Comparison of ENCODE assay signal across 2 cellular contexts in the genomic region with DNA sequence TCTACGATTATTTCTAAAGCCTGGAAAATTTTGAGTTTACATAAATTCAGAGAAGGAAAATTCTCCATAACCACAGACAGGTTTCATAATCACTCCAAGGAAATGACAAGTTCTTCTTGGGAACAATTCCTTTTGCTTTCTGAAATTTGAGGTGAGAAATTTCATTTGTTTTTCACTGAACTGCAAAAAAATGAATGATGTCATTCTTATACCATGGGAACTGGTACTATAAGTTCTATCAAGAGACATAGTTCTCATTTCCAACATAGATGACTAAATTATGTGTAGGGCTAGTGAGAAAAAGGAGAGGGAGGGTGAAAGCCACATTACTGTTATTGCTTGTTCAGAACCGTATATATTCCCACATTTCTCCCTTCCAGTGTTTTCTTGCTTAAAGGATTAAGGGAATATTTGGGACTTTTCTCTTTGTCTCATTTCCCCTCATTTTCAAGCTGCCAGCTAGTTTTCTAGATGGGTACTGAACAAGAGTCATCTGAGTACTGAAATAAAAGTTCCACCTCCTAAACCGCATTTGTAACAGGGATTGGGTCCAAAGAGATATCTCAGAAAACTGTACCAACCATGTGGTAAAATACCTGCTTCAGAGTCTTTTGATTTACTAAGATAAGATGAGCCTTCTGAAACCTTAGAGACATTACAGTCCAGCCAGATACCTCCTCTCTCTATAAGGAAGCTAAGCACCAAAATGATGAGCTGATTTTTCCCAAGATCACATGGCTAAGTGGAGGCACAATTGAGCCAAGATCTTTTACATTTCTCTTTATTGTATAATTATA.
TF ChIP-seq lines count a peak whose summit lies in the region.

No MANE protein-coding gene starts in this region.

TF ChIP-seq in HepG2, 621 proteins besides CTCF, POLR2A, EP300 and RAD21 (continued from another document):
- TF ChIP-seq, protein P1, sequence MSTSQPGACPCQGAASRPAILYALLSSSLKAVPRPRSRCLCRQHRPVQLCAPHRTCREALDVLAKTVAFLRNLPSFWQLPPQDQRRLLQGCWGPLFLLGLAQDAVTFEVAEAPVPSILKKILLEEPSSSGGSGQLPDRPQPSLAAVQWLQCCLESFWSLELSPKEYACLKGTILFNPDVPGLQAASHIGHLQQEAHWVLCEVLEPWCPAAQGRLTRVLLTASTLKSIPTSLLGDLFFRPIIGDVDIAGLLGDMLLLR (CRISPR knock-in tag; IDR thresholded peaks at IDR 0.05) = no peak

TF ChIP-seq in WTC11, 78 proteins besides CTCF, POLR2A, EP300 and RAD21:
- TF ChIP-seq, protein P2, sequence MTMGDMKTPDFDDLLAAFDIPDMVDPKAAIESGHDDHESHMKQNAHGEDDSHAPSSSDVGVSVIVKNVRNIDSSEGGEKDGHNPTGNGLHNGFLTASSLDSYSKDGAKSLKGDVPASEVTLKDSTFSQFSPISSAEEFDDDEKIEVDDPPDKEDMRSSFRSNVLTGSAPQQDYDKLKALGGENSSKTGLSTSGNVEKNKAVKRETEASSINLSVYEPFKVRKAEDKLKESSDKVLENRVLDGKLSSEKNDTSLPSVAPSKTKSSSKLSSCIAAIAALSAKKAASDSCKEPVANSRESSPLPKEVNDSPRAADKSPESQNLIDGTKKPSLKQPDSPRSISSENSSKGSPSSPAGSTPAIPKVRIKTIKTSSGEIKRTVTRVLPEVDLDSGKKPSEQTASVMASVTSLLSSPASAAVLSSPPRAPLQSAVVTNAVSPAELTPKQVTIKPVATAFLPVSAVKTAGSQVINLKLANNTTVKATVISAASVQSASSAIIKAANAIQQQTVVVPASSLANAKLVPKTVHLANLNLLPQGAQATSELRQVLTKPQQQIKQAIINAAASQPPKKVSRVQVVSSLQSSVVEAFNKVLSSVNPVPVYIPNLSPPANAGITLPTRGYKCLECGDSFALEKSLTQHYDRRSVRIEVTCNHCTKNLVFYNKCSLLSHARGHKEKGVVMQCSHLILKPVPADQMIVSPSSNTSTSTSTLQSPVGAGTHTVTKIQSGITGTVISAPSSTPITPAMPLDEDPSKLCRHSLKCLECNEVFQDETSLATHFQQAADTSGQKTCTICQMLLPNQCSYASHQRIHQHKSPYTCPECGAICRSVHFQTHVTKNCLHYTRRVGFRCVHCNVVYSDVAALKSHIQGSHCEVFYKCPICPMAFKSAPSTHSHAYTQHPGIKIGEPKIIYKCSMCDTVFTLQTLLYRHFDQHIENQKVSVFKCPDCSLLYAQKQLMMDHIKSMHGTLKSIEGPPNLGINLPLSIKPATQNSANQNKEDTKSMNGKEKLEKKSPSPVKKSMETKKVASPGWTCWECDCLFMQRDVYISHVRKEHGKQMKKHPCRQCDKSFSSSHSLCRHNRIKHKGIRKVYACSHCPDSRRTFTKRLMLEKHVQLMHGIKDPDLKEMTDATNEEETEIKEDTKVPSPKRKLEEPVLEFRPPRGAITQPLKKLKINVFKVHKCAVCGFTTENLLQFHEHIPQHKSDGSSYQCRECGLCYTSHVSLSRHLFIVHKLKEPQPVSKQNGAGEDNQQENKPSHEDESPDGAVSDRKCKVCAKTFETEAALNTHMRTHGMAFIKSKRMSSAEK (CRISPR knock-in tag; IDR thresholded peaks at IDR 0.05; ENCODE audit: borderline replicate concordance) = no peak
- TF ChIP-seq ZNF423 (CRISPR knock-in tag; IDR thresholded peaks at IDR 0.05) = no peak
- TF ChIP-seq, protein P3, sequence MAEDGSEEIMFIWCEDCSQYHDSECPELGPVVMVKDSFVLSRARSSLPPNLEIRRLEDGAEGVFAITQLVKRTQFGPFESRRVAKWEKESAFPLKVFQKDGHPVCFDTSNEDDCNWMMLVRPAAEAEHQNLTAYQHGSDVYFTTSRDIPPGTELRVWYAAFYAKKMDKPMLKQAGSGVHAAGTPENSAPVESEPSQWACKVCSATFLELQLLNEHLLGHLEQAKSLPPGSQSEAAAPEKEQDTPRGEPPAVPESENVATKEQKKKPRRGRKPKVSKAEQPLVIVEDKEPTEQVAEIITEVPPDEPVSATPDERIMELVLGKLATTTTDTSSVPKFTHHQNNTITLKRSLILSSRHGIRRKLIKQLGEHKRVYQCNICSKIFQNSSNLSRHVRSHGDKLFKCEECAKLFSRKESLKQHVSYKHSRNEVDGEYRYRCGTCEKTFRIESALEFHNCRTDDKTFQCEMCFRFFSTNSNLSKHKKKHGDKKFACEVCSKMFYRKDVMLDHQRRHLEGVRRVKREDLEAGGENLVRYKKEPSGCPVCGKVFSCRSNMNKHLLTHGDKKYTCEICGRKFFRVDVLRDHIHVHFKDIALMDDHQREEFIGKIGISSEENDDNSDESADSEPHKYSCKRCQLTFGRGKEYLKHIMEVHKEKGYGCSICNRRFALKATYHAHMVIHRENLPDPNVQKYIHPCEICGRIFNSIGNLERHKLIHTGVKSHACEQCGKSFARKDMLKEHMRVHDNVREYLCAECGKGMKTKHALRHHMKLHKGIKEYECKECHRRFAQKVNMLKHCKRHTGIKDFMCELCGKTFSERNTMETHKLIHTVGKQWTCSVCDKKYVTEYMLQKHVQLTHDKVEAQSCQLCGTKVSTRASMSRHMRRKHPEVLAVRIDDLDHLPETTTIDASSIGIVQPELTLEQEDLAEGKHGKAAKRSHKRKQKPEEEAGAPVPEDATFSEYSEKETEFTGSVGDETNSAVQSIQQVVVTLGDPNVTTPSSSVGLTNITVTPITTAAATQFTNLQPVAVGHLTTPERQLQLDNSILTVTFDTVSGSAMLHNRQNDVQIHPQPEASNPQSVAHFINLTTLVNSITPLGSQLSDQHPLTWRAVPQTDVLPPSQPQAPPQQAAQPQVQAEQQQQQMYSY (CRISPR knock-in tag; IDR thresholded peaks at IDR 0.05) = no peak
- TF ChIP-seq, protein P4, sequence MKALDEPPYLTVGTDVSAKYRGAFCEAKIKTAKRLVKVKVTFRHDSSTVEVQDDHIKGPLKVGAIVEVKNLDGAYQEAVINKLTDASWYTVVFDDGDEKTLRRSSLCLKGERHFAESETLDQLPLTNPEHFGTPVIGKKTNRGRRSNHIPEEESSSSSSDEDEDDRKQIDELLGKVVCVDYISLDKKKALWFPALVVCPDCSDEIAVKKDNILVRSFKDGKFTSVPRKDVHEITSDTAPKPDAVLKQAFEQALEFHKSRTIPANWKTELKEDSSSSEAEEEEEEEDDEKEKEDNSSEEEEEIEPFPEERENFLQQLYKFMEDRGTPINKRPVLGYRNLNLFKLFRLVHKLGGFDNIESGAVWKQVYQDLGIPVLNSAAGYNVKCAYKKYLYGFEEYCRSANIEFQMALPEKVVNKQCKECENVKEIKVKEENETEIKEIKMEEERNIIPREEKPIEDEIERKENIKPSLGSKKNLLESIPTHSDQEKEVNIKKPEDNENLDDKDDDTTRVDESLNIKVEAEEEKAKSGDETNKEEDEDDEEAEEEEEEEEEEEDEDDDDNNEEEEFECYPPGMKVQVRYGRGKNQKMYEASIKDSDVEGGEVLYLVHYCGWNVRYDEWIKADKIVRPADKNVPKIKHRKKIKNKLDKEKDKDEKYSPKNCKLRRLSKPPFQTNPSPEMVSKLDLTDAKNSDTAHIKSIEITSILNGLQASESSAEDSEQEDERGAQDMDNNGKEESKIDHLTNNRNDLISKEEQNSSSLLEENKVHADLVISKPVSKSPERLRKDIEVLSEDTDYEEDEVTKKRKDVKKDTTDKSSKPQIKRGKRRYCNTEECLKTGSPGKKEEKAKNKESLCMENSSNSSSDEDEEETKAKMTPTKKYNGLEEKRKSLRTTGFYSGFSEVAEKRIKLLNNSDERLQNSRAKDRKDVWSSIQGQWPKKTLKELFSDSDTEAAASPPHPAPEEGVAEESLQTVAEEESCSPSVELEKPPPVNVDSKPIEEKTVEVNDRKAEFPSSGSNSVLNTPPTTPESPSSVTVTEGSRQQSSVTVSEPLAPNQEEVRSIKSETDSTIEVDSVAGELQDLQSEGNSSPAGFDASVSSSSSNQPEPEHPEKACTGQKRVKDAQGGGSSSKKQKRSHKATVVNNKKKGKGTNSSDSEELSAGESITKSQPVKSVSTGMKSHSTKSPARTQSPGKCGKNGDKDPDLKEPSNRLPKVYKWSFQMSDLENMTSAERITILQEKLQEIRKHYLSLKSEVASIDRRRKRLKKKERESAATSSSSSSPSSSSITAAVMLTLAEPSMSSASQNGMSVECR (CRISPR knock-in tag; IDR thresholded peaks at IDR 0.05; ENCODE audit: borderline replicate concordance) = no peak
- no peak for TF ChIP-seq ATF1 (CRISPR knock-in tag; IDR thresholded peaks at IDR 0.05)
- no peak for TF ChIP-seq TEAD1 (CRISPR knock-in tag; IDR thresholded peaks at IDR 0.05)
- TF ChIP-seq ZNF671 (CRISPR knock-in tag; IDR thresholded peaks at IDR 0.05) = no peak
- TF ChIP-seq ETV6 (CRISPR knock-in tag; IDR thresholded peaks at IDR 0.05) = no peak
- TF ChIP-seq, protein P5, sequence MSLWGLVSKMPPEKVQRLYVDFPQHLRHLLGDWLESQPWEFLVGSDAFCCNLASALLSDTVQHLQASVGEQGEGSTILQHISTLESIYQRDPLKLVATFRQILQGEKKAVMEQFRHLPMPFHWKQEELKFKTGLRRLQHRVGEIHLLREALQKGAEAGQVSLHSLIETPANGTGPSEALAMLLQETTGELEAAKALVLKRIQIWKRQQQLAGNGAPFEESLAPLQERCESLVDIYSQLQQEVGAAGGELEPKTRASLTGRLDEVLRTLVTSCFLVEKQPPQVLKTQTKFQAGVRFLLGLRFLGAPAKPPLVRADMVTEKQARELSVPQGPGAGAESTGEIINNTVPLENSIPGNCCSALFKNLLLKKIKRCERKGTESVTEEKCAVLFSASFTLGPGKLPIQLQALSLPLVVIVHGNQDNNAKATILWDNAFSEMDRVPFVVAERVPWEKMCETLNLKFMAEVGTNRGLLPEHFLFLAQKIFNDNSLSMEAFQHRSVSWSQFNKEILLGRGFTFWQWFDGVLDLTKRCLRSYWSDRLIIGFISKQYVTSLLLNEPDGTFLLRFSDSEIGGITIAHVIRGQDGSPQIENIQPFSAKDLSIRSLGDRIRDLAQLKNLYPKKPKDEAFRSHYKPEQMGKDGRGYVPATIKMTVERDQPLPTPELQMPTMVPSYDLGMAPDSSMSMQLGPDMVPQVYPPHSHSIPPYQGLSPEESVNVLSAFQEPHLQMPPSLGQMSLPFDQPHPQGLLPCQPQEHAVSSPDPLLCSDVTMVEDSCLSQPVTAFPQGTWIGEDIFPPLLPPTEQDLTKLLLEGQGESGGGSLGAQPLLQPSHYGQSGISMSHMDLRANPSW (CRISPR knock-in tag; conservative IDR thresholded peaks at IDR 0.05; ENCODE audit: low read depth) = no peak
- no peak for TF ChIP-seq SP1 (CRISPR knock-in tag; conservative IDR thresholded peaks at IDR 0.05)
- no peak for TF ChIP-seq EMX1 (CRISPR knock-in tag; IDR thresholded peaks at IDR 0.05)
- TF ChIP-seq, protein P6, sequence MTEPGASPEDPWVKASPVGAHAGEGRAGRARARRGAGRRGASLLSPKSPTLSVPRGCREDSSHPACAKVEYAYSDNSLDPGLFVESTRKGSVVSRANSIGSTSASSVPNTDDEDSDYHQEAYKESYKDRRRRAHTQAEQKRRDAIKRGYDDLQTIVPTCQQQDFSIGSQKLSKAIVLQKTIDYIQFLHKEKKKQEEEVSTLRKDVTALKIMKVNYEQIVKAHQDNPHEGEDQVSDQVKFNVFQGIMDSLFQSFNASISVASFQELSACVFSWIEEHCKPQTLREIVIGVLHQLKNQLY (CRISPR knock-in tag; IDR thresholded peaks at IDR 0.05) = no peak
- no peak for TF ChIP-seq ZNF138 (CRISPR knock-in tag; conservative IDR thresholded peaks at IDR 0.05)
- no peak for TF ChIP-seq NR3C1 (CRISPR knock-in tag; conservative IDR thresholded peaks at IDR 0.05; ENCODE audit: low read depth)
- TF ChIP-seq, protein P7, sequence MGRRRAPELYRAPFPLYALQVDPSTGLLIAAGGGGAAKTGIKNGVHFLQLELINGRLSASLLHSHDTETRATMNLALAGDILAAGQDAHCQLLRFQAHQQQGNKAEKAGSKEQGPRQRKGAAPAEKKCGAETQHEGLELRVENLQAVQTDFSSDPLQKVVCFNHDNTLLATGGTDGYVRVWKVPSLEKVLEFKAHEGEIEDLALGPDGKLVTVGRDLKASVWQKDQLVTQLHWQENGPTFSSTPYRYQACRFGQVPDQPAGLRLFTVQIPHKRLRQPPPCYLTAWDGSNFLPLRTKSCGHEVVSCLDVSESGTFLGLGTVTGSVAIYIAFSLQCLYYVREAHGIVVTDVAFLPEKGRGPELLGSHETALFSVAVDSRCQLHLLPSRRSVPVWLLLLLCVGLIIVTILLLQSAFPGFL (CRISPR knock-in tag; IDR thresholded peaks at IDR 0.05; ENCODE audit: borderline replicate concordance) = no peak
- TF ChIP-seq RORB (CRISPR knock-in tag; IDR thresholded peaks at IDR 0.05) = no peak
- TF ChIP-seq GABPB1 (CRISPR knock-in tag; IDR thresholded peaks at IDR 0.05) = no peak
- no peak for TF ChIP-seq NFYB (CRISPR knock-in tag; conservative IDR thresholded peaks at IDR 0.05; ENCODE audit: low read depth)
